ENCODE assay signal across 1 cellular context in the genomic region with DNA sequence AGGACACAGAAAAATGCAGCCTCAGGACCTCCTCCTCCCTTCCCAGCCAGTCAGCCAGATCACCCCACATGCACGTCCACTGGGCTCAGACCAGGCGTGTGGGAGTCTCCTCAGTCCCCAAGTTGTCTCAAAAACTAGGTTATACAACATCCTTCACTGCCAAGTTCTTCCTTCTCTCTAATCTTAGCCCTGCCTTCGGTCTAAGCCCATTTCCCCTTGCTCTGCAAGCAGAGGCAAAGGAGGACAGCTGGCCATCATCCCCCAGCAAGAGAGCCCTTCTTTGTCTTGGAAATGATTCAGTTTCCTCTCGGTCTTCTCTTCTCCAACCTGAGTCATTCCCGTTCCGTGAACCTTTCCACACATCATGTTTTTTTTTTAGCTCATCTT.
TF ChIP-seq lines count a peak whose summit lies in the region.

No MANE protein-coding gene starts in this region.

TF ChIP-seq in HepG2, 621 proteins besides CTCF, POLR2A, EP300 and RAD21:
- TF ChIP-seq ZNF430 (CRISPR knock-in tag; IDR thresholded peaks at IDR 0.05), result no peak
- TF ChIP-seq ZNF124 (CRISPR knock-in tag; IDR thresholded peaks at IDR 0.05), result no peak
- no peak for TF ChIP-seq AHR (CRISPR knock-in tag; IDR thresholded peaks at IDR 0.05)
- TF ChIP-seq, protein P1, sequence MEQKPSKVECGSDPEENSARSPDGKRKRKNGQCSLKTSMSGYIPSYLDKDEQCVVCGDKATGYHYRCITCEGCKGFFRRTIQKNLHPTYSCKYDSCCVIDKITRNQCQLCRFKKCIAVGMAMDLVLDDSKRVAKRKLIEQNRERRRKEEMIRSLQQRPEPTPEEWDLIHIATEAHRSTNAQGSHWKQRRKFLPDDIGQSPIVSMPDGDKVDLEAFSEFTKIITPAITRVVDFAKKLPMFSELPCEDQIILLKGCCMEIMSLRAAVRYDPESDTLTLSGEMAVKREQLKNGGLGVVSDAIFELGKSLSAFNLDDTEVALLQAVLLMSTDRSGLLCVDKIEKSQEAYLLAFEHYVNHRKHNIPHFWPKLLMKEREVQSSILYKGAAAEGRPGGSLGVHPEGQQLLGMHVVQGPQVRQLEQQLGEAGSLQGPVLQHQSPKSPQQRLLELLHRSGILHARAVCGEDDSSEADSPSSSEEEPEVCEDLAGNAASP (CRISPR knock-in tag; IDR thresholded peaks at IDR 0.05; ENCODE audit: borderline replicate concordance), result no peak
- TF ChIP-seq, protein P2, sequence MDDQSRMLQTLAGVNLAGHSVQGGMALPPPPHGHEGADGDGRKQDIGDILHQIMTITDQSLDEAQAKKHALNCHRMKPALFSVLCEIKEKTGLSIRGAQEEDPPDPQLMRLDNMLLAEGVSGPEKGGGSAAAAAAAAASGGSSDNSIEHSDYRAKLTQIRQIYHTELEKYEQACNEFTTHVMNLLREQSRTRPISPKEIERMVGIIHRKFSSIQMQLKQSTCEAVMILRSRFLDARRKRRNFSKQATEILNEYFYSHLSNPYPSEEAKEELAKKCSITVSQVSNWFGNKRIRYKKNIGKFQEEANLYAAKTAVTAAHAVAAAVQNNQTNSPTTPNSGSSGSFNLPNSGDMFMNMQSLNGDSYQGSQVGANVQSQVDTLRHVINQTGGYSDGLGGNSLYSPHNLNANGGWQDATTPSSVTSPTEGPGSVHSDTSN (CRISPR knock-in tag; IDR thresholded peaks at IDR 0.05; ENCODE audit: borderline replicate concordance), result no peak
- TF ChIP-seq MTA1 (CRISPR knock-in tag; IDR thresholded peaks at IDR 0.05; ENCODE audit: borderline replicate concordance), result no peak
- TF ChIP-seq, protein P3, sequence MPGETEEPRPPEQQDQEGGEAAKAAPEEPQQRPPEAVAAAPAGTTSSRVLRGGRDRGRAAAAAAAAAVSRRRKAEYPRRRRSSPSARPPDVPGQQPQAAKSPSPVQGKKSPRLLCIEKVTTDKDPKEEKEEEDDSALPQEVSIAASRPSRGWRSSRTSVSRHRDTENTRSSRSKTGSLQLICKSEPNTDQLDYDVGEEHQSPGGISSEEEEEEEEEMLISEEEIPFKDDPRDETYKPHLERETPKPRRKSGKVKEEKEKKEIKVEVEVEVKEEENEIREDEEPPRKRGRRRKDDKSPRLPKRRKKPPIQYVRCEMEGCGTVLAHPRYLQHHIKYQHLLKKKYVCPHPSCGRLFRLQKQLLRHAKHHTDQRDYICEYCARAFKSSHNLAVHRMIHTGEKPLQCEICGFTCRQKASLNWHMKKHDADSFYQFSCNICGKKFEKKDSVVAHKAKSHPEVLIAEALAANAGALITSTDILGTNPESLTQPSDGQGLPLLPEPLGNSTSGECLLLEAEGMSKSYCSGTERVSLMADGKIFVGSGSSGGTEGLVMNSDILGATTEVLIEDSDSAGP (CRISPR knock-in tag; IDR thresholded peaks at IDR 0.05; ENCODE audit: borderline replicate concordance), result no peak
- TF ChIP-seq FOXM1 (CRISPR knock-in tag; IDR thresholded peaks at IDR 0.05), result no peak
- no peak for TF ChIP-seq ZNF790 (CRISPR knock-in tag; IDR thresholded peaks at IDR 0.05; ENCODE audit: borderline replicate concordance)
- TF ChIP-seq NFYC (CRISPR knock-in tag; IDR thresholded peaks at IDR 0.05), result no peak
- no peak for TF ChIP-seq EEA1 (CRISPR knock-in tag; IDR thresholded peaks at IDR 0.05; ENCODE audit: borderline replicate concordance)
- no peak for TF ChIP-seq ZNF841 (CRISPR knock-in tag; IDR thresholded peaks at IDR 0.05; ENCODE audit: borderline replicate concordance)
- no peak for TF ChIP-seq ZNF776 (CRISPR knock-in tag; IDR thresholded peaks at IDR 0.05)
- TF ChIP-seq ZNF780A (CRISPR knock-in tag; IDR thresholded peaks at IDR 0.05), result no peak
- no peak for TF ChIP-seq ZNF446 (CRISPR knock-in tag; IDR thresholded peaks at IDR 0.05)
- TF ChIP-seq REL (CRISPR knock-in tag; conservative IDR thresholded peaks at IDR 0.05), result no peak
- no peak for TF ChIP-seq ZSCAN25 (CRISPR knock-in tag; IDR thresholded peaks at IDR 0.05)
- no peak for TF ChIP-seq ATF7 (IDR thresholded peaks at IDR 0.05)
- TF ChIP-seq ATF7 (CRISPR knock-in tag; IDR thresholded peaks at IDR 0.05), result no peak
- no peak for TF ChIP-seq YEATS2 (CRISPR knock-in tag; IDR thresholded peaks at IDR 0.05; ENCODE audit: borderline replicate concordance)
- no peak for TF ChIP-seq MIER3 (CRISPR knock-in tag; IDR thresholded peaks at IDR 0.05; ENCODE audit: borderline replicate concordance)
